Comparison of ENCODE assay signal across 24 cellular contexts in genomic region chr7:131882321-131882720, GRCh38.
"Had no signal": no experiment of that assay in that cellular context is flagged by ENCODE, and none has a peak within 500 bp of the region (broad histone marks: within the 10 kb centered on the region; RNA-seq: fewer than 3 reads in every experiment).

No MANE protein-coding gene starts in this region.

- DNase-seq: colonic mucosa; dermis blood vessel endothelial cell; dorsolateral prefrontal cortex; effector CD4-positive, alpha-beta T cell; effector memory CD4-positive, alpha-beta T cell; erythroblast; esophagus squamous epithelium; foreskin fibroblast; foreskin melanocyte; gastrocnemius medialis; glutamatergic neuron; head of caudate nucleus; heart right ventricle; hippocampal formation; left cardiac atrium; left lung; left ventricle myocardium superior; mammary epithelial cell; mesendoderm; midbrain had no signal

- H3K36me3 ChIP-seq: colonic mucosa, esophagus squamous epithelium, gastrocnemius medialis, heart right ventricle, left lung had no signal

- H3K4me3 ChIP-seq: colonic mucosa, dorsolateral prefrontal cortex, esophagus squamous epithelium, gastrocnemius medialis, heart right ventricle, left lung, lung had no signal

- H3K4me1 ChIP-seq: colonic mucosa, esophagus squamous epithelium, gastrocnemius medialis, heart right ventricle, left lung had no signal

- H3K4me3 Mint-ChIP-seq: memory B cell had no signal

- ATAC-seq: esophagus mucosa, gastrocnemius medialis, heart right ventricle, left cardiac atrium, left lung, left ventricle myocardium superior had no signal

- H3K9me3 ChIP-seq: colonic mucosa, gastrocnemius medialis had no signal

- H3K27ac Mint-ChIP-seq: memory B cell had no signal

- H3K36me3 Mint-ChIP-seq: memory B cell had no signal

- H3K4me1 Mint-ChIP-seq: memory B cell had no signal

- H3K27ac ChIP-seq: colonic mucosa, dorsolateral prefrontal cortex, epithelial cell of prostate, esophagus squamous epithelium, gastrocnemius medialis, heart right ventricle, left lung had no signal

- H3K27me3 ChIP-seq: colonic mucosa, esophagus squamous epithelium, gastrocnemius medialis had no signal
